ENCODE assay signal across 34 cellular contexts in the genomic region with DNA sequence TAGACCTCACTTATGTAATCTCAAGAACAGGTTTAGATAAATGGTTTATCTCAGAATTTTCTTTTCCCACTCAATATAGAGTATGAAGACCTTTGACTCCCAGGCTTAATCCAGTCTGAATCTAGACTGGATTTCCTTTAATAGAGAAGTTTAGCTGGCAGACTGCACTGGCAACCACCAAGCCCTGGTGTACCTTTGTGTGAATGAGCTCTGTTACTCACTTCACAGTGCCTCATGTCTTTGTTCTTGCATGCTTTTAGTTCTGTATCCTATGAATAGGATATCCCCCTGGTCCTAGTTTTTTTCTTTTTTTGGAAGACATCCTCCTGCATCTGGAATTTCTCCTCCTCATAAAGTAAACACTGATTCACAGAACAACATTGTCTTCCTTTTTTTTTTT.
"Had no signal": no experiment of that assay in that cellular context is flagged by ENCODE, and none has a peak within 500 bp of the region (broad histone marks: within the 10 kb centered on the region; RNA-seq: fewer than 3 reads in every experiment).

No MANE protein-coding gene starts in this region.

- H3K4me3 Mint-ChIP-seq: activated B cell treated with CpG ODN at 0.5 μM for 24 hours; activated CD4-positive, alpha-beta memory T cell treated with anti-CD3 and anti-CD28 coated beads for 36 hours; activated CD4-positive, alpha-beta T cell treated with anti-CD3 and anti-CD28 coated beads, Interleukin-2, amount 10 ng/mL, durations not matched to agents 24 days and 14 days; activated CD8-positive, alpha-beta memory T cell treated with anti-CD3 and anti-CD28 coated beads, Interleukin-2, amount 10 ng/mL, durations not matched to agents 7 days and 5 days; activated CD8-positive, alpha-beta T cell treated with anti-CD3 and anti-CD28 coated beads, Interleukin-2, amount 10 ng/mL, durations not matched to agents 7 days and 5 days; activated naive CD4-positive, alpha-beta T cell treated with anti-CD3 and anti-CD28 coated beads for 36 hours; activated naive CD4-positive, alpha-beta T cell treated with anti-CD3 and anti-CD28 coated beads, Interleukin-2, amount 50 U/mL, for 24 hours; activated naive CD8-positive, alpha-beta T cell treated with anti-CD3 and anti-CD28 coated beads for 36 hours; activated naive CD8-positive, alpha-beta T cell treated with anti-CD3 and anti-CD28 coated beads, Interleukin-2, amount 50 U/mL, for 24 hours; activated T-cell treated with anti-CD3 and anti-CD28 coated beads, Interleukin-2, amount 50 U/mL, for 4 hours; activated T-helper 17 cell treated with anti-CD3 and anti-CD28 coated beads, Interleukin-2, amount 50 U/mL, for 72 hours; effector memory CD8-positive, alpha-beta T cell; T-helper 17 cell; T-helper 2 cell treated with Interferon-gamma antibody and Interleukin-4, amounts not matched to agents 5 μg/mL and 100 μg/mL, for 36 hours had no signal

- H3K4me1 Mint-ChIP-seq: activated B cell treated with CpG ODN at 0.5 μM for 24 hours; activated naive CD4-positive, alpha-beta T cell treated with anti-CD3 and anti-CD28 coated beads, Interleukin-2, amount 50 U/mL, for 24 hours; activated naive CD8-positive, alpha-beta T cell treated with anti-CD3 and anti-CD28 coated beads for 36 hours; activated naive CD8-positive, alpha-beta T cell treated with anti-CD3 and anti-CD28 coated beads, Interleukin-2, amount 50 U/mL, for 24 hours had no signal

- H3K27ac ChIP-seq: adrenal gland, body of pancreas, esophagus muscularis mucosa, foreskin keratinocyte, gastrocnemius medialis, heart left ventricle, WERI-Rb-1 had no signal

- H3K27me3 Mint-ChIP-seq: activated B cell treated with CpG ODN at 0.5 μM for 24 hours; activated CD4-positive, alpha-beta memory T cell treated with anti-CD3 and anti-CD28 coated beads for 36 hours; activated CD4-positive, alpha-beta T cell treated with anti-CD3 and anti-CD28 coated beads, Interleukin-2, amount 10 ng/mL, durations not matched to agents 24 days and 14 days; activated CD8-positive, alpha-beta memory T cell treated with anti-CD3 and anti-CD28 coated beads, Interleukin-2, amount 10 ng/mL, durations not matched to agents 7 days and 5 days; activated naive CD4-positive, alpha-beta T cell treated with anti-CD3 and anti-CD28 coated beads, Interleukin-2, amount 50 U/mL, for 24 hours; activated naive CD8-positive, alpha-beta T cell treated with anti-CD3 and anti-CD28 coated beads for 36 hours; activated naive CD8-positive, alpha-beta T cell treated with anti-CD3 and anti-CD28 coated beads, Interleukin-2, amount 50 U/mL, for 24 hours; activated T-helper 17 cell treated with anti-CD3 and anti-CD28 coated beads, Interleukin-2, amount 50 U/mL, for 72 hours; effector memory CD8-positive, alpha-beta T cell; T-helper 17 cell had no signal

- H3K9me3 ChIP-seq: adrenal gland, body of pancreas, esophagus muscularis mucosa, gastrocnemius medialis, heart left ventricle had no signal

- H3K27ac Mint-ChIP-seq: activated B cell treated with CpG ODN at 0.5 μM for 24 hours; activated CD4-positive, alpha-beta memory T cell treated with anti-CD3 and anti-CD28 coated beads for 36 hours; activated CD4-positive, alpha-beta T cell treated with anti-CD3 and anti-CD28 coated beads, Interleukin-2, amount 10 ng/mL, durations not matched to agents 24 days and 14 days; activated CD8-positive, alpha-beta memory T cell treated with anti-CD3 and anti-CD28 coated beads, Interleukin-2, amount 10 ng/mL, durations not matched to agents 7 days and 5 days; activated CD8-positive, alpha-beta T cell treated with anti-CD3 and anti-CD28 coated beads, Interleukin-2, amount 10 ng/mL, durations not matched to agents 7 days and 5 days; activated naive CD4-positive, alpha-beta T cell treated with anti-CD3 and anti-CD28 coated beads for 36 hours; activated naive CD4-positive, alpha-beta T cell treated with anti-CD3 and anti-CD28 coated beads, Interleukin-2, amount 50 U/mL, for 24 hours; activated naive CD8-positive, alpha-beta T cell treated with anti-CD3 and anti-CD28 coated beads for 36 hours; activated naive CD8-positive, alpha-beta T cell treated with anti-CD3 and anti-CD28 coated beads, Interleukin-2, amount 50 U/mL, for 24 hours; activated T-helper 17 cell treated with anti-CD3 and anti-CD28 coated beads, Interleukin-2, amount 50 U/mL, for 72 hours; effector memory CD8-positive, alpha-beta T cell; T-helper 2 cell treated with Interferon-gamma antibody and Interleukin-4, amounts not matched to agents 5 μg/mL and 100 μg/mL, for 36 hours had no signal

- FAIRE-seq: colon had no signal

- H3K27me3 ChIP-seq: adrenal gland, body of pancreas, esophagus muscularis mucosa, foreskin keratinocyte, gastrocnemius medialis, heart left ventricle had no signal

- DNase-seq: activated B cell treated with CpG ODN at 0.5 μM for 24 hours; activated CD4-positive, alpha-beta memory T cell treated with anti-CD3 and anti-CD28 coated beads for 36 hours; activated CD4-positive, alpha-beta T cell treated with anti-CD3 and anti-CD28 coated beads, Interleukin-2, amount 10 ng/mL, durations not matched to agents 24 days and 14 days; activated CD8-positive, alpha-beta memory T cell treated with anti-CD3 and anti-CD28 coated beads, Interleukin-2, amount 10 ng/mL, durations not matched to agents 7 days and 5 days; activated CD8-positive, alpha-beta memory T cell treated with anti-CD3 and anti-CD28 coated beads, Interleukin-2, amount 50 U/mL, for 4 hours; activated CD8-positive, alpha-beta T cell treated with anti-CD3 and anti-CD28 coated beads, Interleukin-2, amount 10 ng/mL, durations not matched to agents 7 days and 5 days; activated effector memory CD4-positive, alpha-beta T cell treated with anti-CD3 and anti-CD28 coated beads, Interleukin-2, amount 50 U/mL, for 16 hours; activated naive CD4-positive, alpha-beta T cell treated with anti-CD3 and anti-CD28 coated beads for 36 hours; activated naive CD8-positive, alpha-beta T cell treated with anti-CD3 and anti-CD28 coated beads for 36 hours; activated naive CD8-positive, alpha-beta T cell treated with anti-CD3 and anti-CD28 coated beads, Interleukin-2, amount 50 U/mL, for 24 hours; activated T-cell treated with anti-CD3 and anti-CD28 coated beads, Interleukin-2, amount 50 U/mL, for 4 hours; adrenal gland; amygdala; aorta; body of pancreas; caudate nucleus; cortex of kidney; dermis blood vessel endothelial cell; effector CD4-positive, alpha-beta T cell; effector memory CD8-positive, alpha-beta T cell; erythroblast; foreskin keratinocyte; gastrocnemius medialis; glutamatergic neuron; heart left ventricle; T-helper 17 cell; T1000; WERI-Rb-1 had no signal

- H3K4me1 ChIP-seq: adrenal gland, body of pancreas, esophagus muscularis mucosa, foreskin keratinocyte, gastrocnemius medialis had no signal

- ATAC-seq: activated CD4-positive, CD25-positive, alpha-beta regulatory T cell treated with anti-CD3 and anti-CD28 coated beads, Interleukin-2, amount 50 U/mL, for 24 hours; activated CD8-positive, alpha-beta memory T cell treated with anti-CD3 and anti-CD28 coated beads, Interleukin-2, amount 10 ng/mL, durations not matched to agents 7 days and 5 days; activated CD8-positive, alpha-beta T cell treated with anti-CD3 and anti-CD28 coated beads, Interleukin-2, amount 10 ng/mL, durations not matched to agents 7 days and 5 days; activated naive CD8-positive, alpha-beta T cell treated with anti-CD3 and anti-CD28 coated beads, Interleukin-2, amount 50 U/mL, for 24 hours; activated T-cell treated with anti-CD3 and anti-CD28 coated beads, Interleukin-2, amount 50 U/mL, for 4 hours; activated T-helper 17 cell treated with anti-CD3 and anti-CD28 coated beads, Interleukin-2, amount 50 U/mL, for 72 hours; body of pancreas; effector memory CD8-positive, alpha-beta T cell; foreskin keratinocyte; gastrocnemius medialis; heart left ventricle; T-helper 17 cell had no signal

- H3K4me3 ChIP-seq: adrenal gland, body of pancreas, esophagus muscularis mucosa, gastrocnemius medialis, heart left ventricle had no signal

- H3K9me3 Mint-ChIP-seq: activated B cell treated with CpG ODN at 0.5 μM for 24 hours; activated CD4-positive, alpha-beta memory T cell treated with anti-CD3 and anti-CD28 coated beads for 36 hours; activated CD4-positive, alpha-beta T cell treated with anti-CD3 and anti-CD28 coated beads, Interleukin-2, amount 10 ng/mL, durations not matched to agents 24 days and 14 days; activated naive CD4-positive, alpha-beta T cell treated with anti-CD3 and anti-CD28 coated beads for 36 hours; activated naive CD4-positive, alpha-beta T cell treated with anti-CD3 and anti-CD28 coated beads, Interleukin-2, amount 50 U/mL, for 24 hours; activated naive CD8-positive, alpha-beta T cell treated with anti-CD3 and anti-CD28 coated beads for 36 hours; activated naive CD8-positive, alpha-beta T cell treated with anti-CD3 and anti-CD28 coated beads, Interleukin-2, amount 50 U/mL, for 24 hours; activated T-cell treated with anti-CD3 and anti-CD28 coated beads, Interleukin-2, amount 50 U/mL, for 4 hours; activated T-helper 17 cell treated with anti-CD3 and anti-CD28 coated beads, Interleukin-2, amount 50 U/mL, for 72 hours; effector memory CD8-positive, alpha-beta T cell; T-helper 2 cell treated with Interferon-gamma antibody and Interleukin-4, amounts not matched to agents 5 μg/mL and 100 μg/mL, for 36 hours had no signal
